In the genomic region with DNA sequence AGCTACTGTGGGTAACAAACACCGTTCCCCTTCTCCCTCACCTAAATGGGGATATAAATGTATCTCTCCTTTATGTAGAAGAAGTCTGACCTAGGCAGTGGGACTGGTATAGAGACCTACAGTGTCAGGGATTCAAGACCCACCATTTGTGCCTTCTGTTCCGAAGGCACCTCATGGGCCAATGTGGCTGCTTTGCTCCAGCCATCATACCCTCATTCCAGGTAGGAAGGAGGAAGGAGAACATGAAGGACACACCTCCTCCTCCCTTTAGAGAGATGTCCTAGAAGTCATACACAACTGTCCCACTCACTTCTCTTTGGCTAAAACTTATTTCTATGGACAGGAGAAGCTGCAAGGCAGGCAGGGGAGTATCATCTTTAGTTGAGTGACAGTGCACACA, we compare ENCODE assay signal across 17 cellular contexts.
"Had no signal": no experiment of that assay in that cellular context is flagged by ENCODE, and none has a peak within 500 bp of the region (broad histone marks: within the 10 kb centered on the region; RNA-seq: fewer than 3 reads in every experiment).

No MANE protein-coding gene starts in this region.

- H3K27ac ChIP-seq: cardiac muscle cell, WERI-Rb-1 had no signal

- DNase-seq: activated CD4-positive, alpha-beta T cell treated with anti-CD3 and anti-CD28 coated beads for 1 hour; activated naive CD4-positive, alpha-beta T cell treated with anti-CD3 and anti-CD28 coated beads, Interleukin-2, amount 50 U/mL, for 16 hours; amniotic stem cell; effector CD8-positive, alpha-beta T cell; kidney; left lung; midbrain; nucleus accumbens; trophoblast cell; WERI-Rb-1 had no signal

- H3K36me3 ChIP-seq: cardiac muscle cell, gastrocnemius medialis, heart left ventricle, left lung, WERI-Rb-1 had no signal

- H3K4me3 ChIP-seq: cardiac muscle cell, gastrocnemius medialis, heart left ventricle, left lung had no signal

- H3K9me3 ChIP-seq: gastrocnemius medialis, heart left ventricle, left lung had no signal

- H3K4me3 Mint-ChIP-seq: dendritic cell treated with granulocyte-macrophage colony-stimulating factor and Interleukin-4, amounts not matched to agents 40 ng/mL and 50 ng/mL, for 4 days; nephron had no signal

- H3K27me3 ChIP-seq: cardiac muscle cell, gastrocnemius medialis, heart left ventricle had no signal

- ATAC-seq: esophagus mucosa, heart left ventricle had no signal

- H3K9me3 Mint-ChIP-seq: activated T-helper 2 cell treated with anti-CD3 and anti-CD28 coated beads, Interferon-gamma antibody, Interleukin-2, Interleukin-4, amounts not matched to agents 10 μg/mL and 5 μg/mL and 100 μg/mL, durations not matched to agents 14 hours and 24 hours and 36 hours; dendritic cell treated with granulocyte-macrophage colony-stimulating factor and Interleukin-4, amounts not matched to agents 40 ng/mL and 50 ng/mL, for 4 days; nephron had no signal

- H3K27ac Mint-ChIP-seq: dendritic cell treated with granulocyte-macrophage colony-stimulating factor and Interleukin-4, amounts not matched to agents 40 ng/mL and 50 ng/mL, for 4 days; nephron had no signal

- H3K4me1 ChIP-seq: gastrocnemius medialis had no signal
